In the genomic region with DNA sequence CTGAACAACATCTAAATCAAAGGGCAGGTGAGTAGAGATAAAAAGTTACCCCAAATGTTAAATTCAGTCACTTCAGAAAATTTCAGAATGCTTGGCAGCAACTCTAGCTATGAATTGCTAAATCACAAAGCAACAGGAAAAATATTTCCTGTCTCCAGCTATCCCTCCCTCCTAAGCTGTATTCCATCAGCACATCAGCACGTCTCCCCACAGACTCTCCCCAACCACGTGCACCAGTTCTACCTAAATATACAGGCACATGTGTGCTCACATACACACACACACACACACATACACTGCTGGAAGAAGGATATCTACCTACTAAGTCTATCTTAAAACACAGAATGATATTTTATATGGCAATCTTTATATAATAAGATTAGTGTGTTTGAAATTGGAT, we compare ENCODE assay signal across 29 cellular contexts.
"Had no signal": no experiment of that assay in that cellular context is flagged by ENCODE, and none has a peak within 500 bp of the region (broad histone marks: within the 10 kb centered on the region; RNA-seq: fewer than 3 reads in every experiment).

No MANE protein-coding gene starts in this region.

- H3K27ac ChIP-seq: adrenal gland, body of pancreas, cardiac muscle cell, colonic mucosa, epithelial cell of prostate, esophagus squamous epithelium had no signal

- H3K4me3 ChIP-seq: adrenal gland, body of pancreas, cardiac muscle cell, colonic mucosa, esophagus squamous epithelium had no signal

- H3K27me3 ChIP-seq: adrenal gland, body of pancreas, cardiac muscle cell, colonic mucosa, esophagus squamous epithelium had no signal

- H3K4me1 ChIP-seq: adrenal gland, body of pancreas, colonic mucosa, esophagus squamous epithelium had no signal

- DNase-seq: activated CD4-positive, alpha-beta memory T cell treated with anti-CD3 and anti-CD28 coated beads for 36 hours; activated CD4-positive, alpha-beta T cell treated with anti-CD3 and anti-CD28 coated beads for 36 hours; activated CD4-positive, alpha-beta T cell treated with anti-CD3 and anti-CD28 coated beads, Interleukin-2, amount 10 ng/mL, durations not matched to agents 24 days and 14 days; activated CD4-positive, CD25-positive, alpha-beta regulatory T cell; activated CD4-positive, CD25-positive, alpha-beta regulatory T cell treated with anti-CD3 and anti-CD28 coated beads, Interleukin-2, amount 50 U/mL, for 72 hours; activated CD8-positive, alpha-beta memory T cell treated with anti-CD3 and anti-CD28 coated beads, Interleukin-2, amount 10 ng/mL, durations not matched to agents 7 days and 5 days; activated CD8-positive, alpha-beta memory T cell treated with anti-CD3 and anti-CD28 coated beads, Interleukin-2, amount 50 U/mL, for 4 hours; activated CD8-positive, alpha-beta T cell treated with anti-CD3 and anti-CD28 coated beads, Interleukin-2, amount 10 ng/mL, durations not matched to agents 7 days and 5 days; activated effector memory CD4-positive, alpha-beta T cell treated with anti-CD3 and anti-CD28 coated beads, Interleukin-2, amount 50 U/mL, for 16 hours; activated naive CD4-positive, alpha-beta T cell treated with anti-CD3 and anti-CD28 coated beads for 36 hours; activated naive CD8-positive, alpha-beta T cell treated with anti-CD3 and anti-CD28 coated beads for 36 hours; activated naive CD8-positive, alpha-beta T cell treated with anti-CD3 and anti-CD28 coated beads, Interleukin-2, amount 50 U/mL, for 24 hours; activated T-cell treated with anti-CD3 and anti-CD28 coated beads, Interleukin-2, amount 50 U/mL, for 1 hour; activated T-cell treated with anti-CD3 and anti-CD28 coated beads, Interleukin-2, amount 50 U/mL, for 48 hours; adrenal gland; amygdala; aorta; body of pancreas; central memory CD4-positive, alpha-beta T cell; cerebellar nuclear complex; colonic mucosa; effector CD8-positive, alpha-beta T cell; esophagus squamous epithelium; head of caudate nucleus; T-helper 1 cell; T-helper 17 cell; T1000 had no signal

- ATAC-seq: activated CD4-positive, alpha-beta T cell treated with anti-CD3 and anti-CD28 coated beads for 36 hours; activated CD8-positive, alpha-beta memory T cell treated with anti-CD3 and anti-CD28 coated beads, Interleukin-2, amount 10 ng/mL, durations not matched to agents 7 days and 5 days; activated CD8-positive, alpha-beta T cell treated with anti-CD3 and anti-CD28 coated beads, Interleukin-2, amount 10 ng/mL, durations not matched to agents 7 days and 5 days; activated naive CD8-positive, alpha-beta T cell treated with anti-CD3 and anti-CD28 coated beads, Interleukin-2, amount 50 U/mL, for 24 hours; body of pancreas; T-helper 17 cell had no signal
